Comparison of ENCODE assay signal across 9 cellular contexts in genomic region chr12:6905414-6906040, GRCh38. TPM values are rescaled to one million over a fixed set of nuclear protein-coding genes. Genes with fewer than 3 reads are reported as not detected.
A peak's percentile ranks its signal among the peaks of the same experiment; 100 is the strongest.
DNase-seq lines count a peak whose midpoint lies in the region; ATAC-seq and TF ChIP-seq lines count a peak whose summit lies in the region.
"Had no signal": no experiment of that assay in that cellular context is flagged by ENCODE, and none has a peak within 500 bp of the region (broad histone marks: within the 10 kb centered on the region; RNA-seq: fewer than 3 reads in every experiment).

No MANE protein-coding gene starts in this region.

- H4K8ac ChIP-seq in mesendoderm (ENCODE audit: low read depth, low read length) = no peak overlapping the region

- no peak overlapping the region for H3K18ac ChIP-seq in mesendoderm (ENCODE audit: low read length)

- H3K27me3 ChIP-seq in left ventricle myocardium inferior (ENCODE audit: low read depth) = no peaks in the 10 kb centered on the region
- H3K27me3 ChIP-seq in mammary epithelial cell (ENCODE audit: insufficient read depth, low read length) = no peaks in the 10 kb centered on the region
- H3K27me3 ChIP-seq in mesendoderm (ENCODE audit: insufficient read depth, low read length, poor library complexity) = no peaks in the 10 kb centered on the region
- no peaks in the 10 kb centered on the region for H3K27me3 ChIP-seq in vagina

- H2BK15ac ChIP-seq in mesendoderm (replicated peaks; ENCODE audit: low read depth) = no peak overlapping the region

- no TSS peak for BruUV-seq in mammary epithelial cell (replicated peaks; lab: Mats Ljungman, UMichigan)

- H3K79me2 ChIP-seq in mammary epithelial cell (ENCODE audit: insufficient read depth, low read length) = no peaks in the 10 kb centered on the region
- no peaks in the 10 kb centered on the region for H3K79me2 ChIP-seq in mesendoderm (ENCODE audit: control insufficient read depth, insufficient read depth, low read length)

- H3K9ac ChIP-seq in mammary epithelial cell (ENCODE audit: insufficient read depth, low read length) (peak overlapping the region; percentile 97), mesendoderm (ENCODE audit: low read length) (peak overlapping the region; percentile 69)

- no peak overlapping the region for H2BK120ac ChIP-seq in mesendoderm (ENCODE audit: low read depth, low read length)

- H3K36me3 ChIP-seq in left ventricle myocardium inferior (no peaks in the 10 kb centered on the region), mammary epithelial cell (ENCODE audit: insufficient read depth, low read length) (no peaks in the 10 kb centered on the region), mesendoderm (ENCODE audit: control insufficient read depth, insufficient read depth, low read length) (no peaks in the 10 kb centered on the region), vagina (peaks cover 0 to 5% of the 10 kb centered on the region in 2 donors)

- TF ChIP-seq POLR2A in vagina (IDR thresholded peaks at IDR 0.05) = no peak

- no peak for DNase-seq in left ventricle myocardium inferior
- no peak for DNase-seq in Right ventricle myocardium superior
- DNase-seq in mammary epithelial cell = no peak
- DNase-seq in mesendoderm = no peak
- DNase-seq in vagina (ENCODE audit: extremely low spot score in 2 of 2) = no peak
- no peak for DNase-seq in SKM-1 (lab: John Stamatoyannopoulos, UW; ENCODE audit: unreplicated experiment)
- DNase-seq in putamen (ENCODE audit: low spot score) = no peak
- DNase-seq: activated naive CD8-positive, alpha-beta T cell treated with anti-CD3 and anti-CD28 coated beads, Interleukin-2, amount 50 U/mL, for 24 hours had no signal

- H3K79me1 ChIP-seq in mesendoderm (ENCODE audit: low read length) = no peaks in the 10 kb centered on the region

- peak overlapping the region; percentile 99 for H2AFZ ChIP-seq in mammary epithelial cell (ENCODE audit: low read depth, low read length)

- intact Hi-C loops in left ventricle myocardium inferior (cut with micrococcal nuclease) = no loop called here
- intact Hi-C loops in Right ventricle myocardium superior (cut with DNase I) = no loop called here
- intact Hi-C loops in mammary epithelial cell (cut with micrococcal nuclease) = no loop called here
- intact Hi-C loops in vagina (cut with DNase I) = no loop called here

- dilution Hi-C loops in mammary epithelial cell (cut with HindIII; ENCODE audit: low sequenced_read_pairs) = loop anchor here (5.0 kb wide), 1 partner anchor 97 kb away; no protein-coding TSS in a partner anchor

- no peak overlapping the region for H4K5ac ChIP-seq in mesendoderm (ENCODE audit: low read length)

- H2AK5ac ChIP-seq in mesendoderm (ENCODE audit: low read length) = no peak overlapping the region

- no peak overlapping the region for H3K4ac ChIP-seq in mesendoderm (ENCODE audit: low read depth, low read length)

- H3K27ac ChIP-seq in left ventricle myocardium inferior (replicated peaks) (peak overlapping the region; percentile 77), mammary epithelial cell (ENCODE audit: insufficient read depth, low read depth, low read length) (peak overlapping the region; percentile 91), mesendoderm (ENCODE audit: low read depth, low read length) (no peak overlapping the region), vagina (peak overlapping the region; percentile 76)

- H3K23ac ChIP-seq in mesendoderm (ENCODE audit: low read length) = no peak overlapping the region

- H3K4me3 ChIP-seq in left ventricle myocardium inferior (peak overlapping the region; percentile 74), mammary epithelial cell (replicated peaks in 1 of 3; ENCODE audit: insufficient read depth in 1 of 3, low read depth in 2 of 3, low read length in 3 of 3) (peak overlapping the region; percentile 69 to 78 (median 73)), mesendoderm (ENCODE audit: low read length) (no peak overlapping the region), vagina (peak overlapping the region; percentile 74 to 77)

- ATAC-seq in Right ventricle myocardium superior (ENCODE audit: poor library complexity) (no peak), GM18909 (IDR thresholded peaks at IDR 0.05; ENCODE audit: poor library complexity, unreplicated experiment) (no peak)

- TF ChIP-seq CTCF in left ventricle myocardium inferior (IDR thresholded peaks at IDR 0.05; ENCODE audit: borderline replicate concordance) (no peak), mammary epithelial cell (conservative IDR thresholded peaks at IDR 0.05 in 1 of 2, IDR thresholded peaks at IDR 0.05 in 1 of 2; ENCODE audit: extremely low read depth in 1 of 2, insufficient read depth in 1 of 2, low read depth in 1 of 2, low read length in 2 of 2) (no peak), vagina (IDR thresholded peaks at IDR 0.05) (no peak)

- H3K9me3 ChIP-seq in left ventricle myocardium inferior (replicated peaks) (no peaks in the 10 kb centered on the region), mammary epithelial cell (replicated peaks; ENCODE audit: insufficient read depth, low read length) (no peaks in the 10 kb centered on the region), vagina (no peaks in the 10 kb centered on the region)

- in situ Hi-C loops in mammary epithelial cell (cut with MboI; ENCODE audit: low sequenced_read_pairs in 2 of 2) = no loop called here

- peak overlapping the region; percentile 81 for H3K4me2 ChIP-seq in mammary epithelial cell (ENCODE audit: insufficient read depth, low read depth, low read length)
- H3K4me2 ChIP-seq in mesendoderm (ENCODE audit: low read length) = peak overlapping the region; percentile 61

- H4K20me1 ChIP-seq in mammary epithelial cell (ENCODE audit: insufficient read depth, low read length) = no peaks in the 10 kb centered on the region

- no peak overlapping the region for H2BK5ac ChIP-seq in mesendoderm (ENCODE audit: low read length)

- CTCF ChIA-PET in mammary epithelial cell (lab: Charles Lee; ENCODE audit: low non-redundant PET) = no interaction called here

- H3K56ac ChIP-seq in mesendoderm (ENCODE audit: low read length) = peak overlapping the region; percentile 78

- H3K4me1 ChIP-seq in left ventricle myocardium inferior (peaks cover 14% of the 10 kb centered on the region), mammary epithelial cell (ENCODE audit: insufficient read depth, low read length) (peaks cover 9% of the 10 kb centered on the region), mesendoderm (ENCODE audit: control insufficient read depth, low read depth, low read length) (peaks cover 2% of the 10 kb centered on the region), vagina (peaks cover 16% of the 10 kb centered on the region)

- 61% methylated on average over 3 of the region's 5 CpGs for WGBS in mammary epithelial cell (ENCODE audit: low coverage, missing lambda C conversion rate)
- WGBS in mesendoderm (ENCODE audit: extremely low coverage, insufficient coverage, low lambda C conversion rate) = no CpG with 5 or more reads among the region's 5 CpGs

RNA-seq across cellular contexts. Expression of gene LRRC23, which starts 0.9 kb away (rescaled TPM):
- 11.6 TPM for total RNA-seq in left ventricle myocardium inferior
- 8.2 TPM for total RNA-seq in Right ventricle myocardium superior
- 1 to 10 TPM; 4.3 to 4.7 TPM for total RNA-seq in mammary epithelial cell
- polyA plus RNA-seq in mammary epithelial cell = 4.2 TPM
- polyA minus RNA-seq in mammary epithelial cell = 14.7 TPM
- 1.2 TPM for polyA plus RNA-seq in mesendoderm (2013, experiment 1 of 2)
- 1.3 TPM for polyA plus RNA-seq in mesendoderm (2013, experiment 2 of 2)
- 8.6 TPM for total RNA-seq in vagina

RNA-seq across cellular contexts. Expression of gene ENO2, which starts 8.9 kb away (rescaled TPM):
- total RNA-seq in left ventricle myocardium inferior = 14.8 TPM
- 7.4 TPM for total RNA-seq in Right ventricle myocardium superior
- total RNA-seq in mammary epithelial cell = 1 to 10 TPM; 1.7 to 7.5 TPM
- 8.3 TPM for polyA plus RNA-seq in mammary epithelial cell
- polyA minus RNA-seq in mammary epithelial cell = 62.6 TPM
- 12.1 TPM for polyA plus RNA-seq in mesendoderm (2013, experiment 1 of 2)
- 12.4 TPM for polyA plus RNA-seq in mesendoderm (2013, experiment 2 of 2)
- 20.1 TPM for total RNA-seq in vagina

RNA-seq across cellular contexts. Expression of gene ATN1, which starts 22.2 kb away (rescaled TPM):
- total RNA-seq in left ventricle myocardium inferior = 71.4 TPM
- 69.7 TPM for total RNA-seq in Right ventricle myocardium superior
- 10 to 100 TPM; 12.2 to 73.5 TPM for total RNA-seq in mammary epithelial cell
- 10.4 TPM for polyA plus RNA-seq in mammary epithelial cell
- 56.5 TPM for polyA minus RNA-seq in mammary epithelial cell
- 69.5 TPM for polyA plus RNA-seq in mesendoderm (2013, experiment 1 of 2)
- polyA plus RNA-seq in mesendoderm (2013, experiment 2 of 2) = 69.1 TPM
- total RNA-seq in vagina = 92.1 TPM

RNA-seq across cellular contexts. Expression of gene SPSB2, which starts 32.4 kb away (rescaled TPM):
- total RNA-seq in left ventricle myocardium inferior (3.2 TPM), Right ventricle myocardium superior (3.2 TPM), mammary epithelial cell (1 to 10 TPM; 7.8 to 9.8 TPM), vagina (3.2 TPM)
- 2.9 TPM for polyA plus RNA-seq in mammary epithelial cell
- 2.5 TPM for polyA minus RNA-seq in mammary epithelial cell
- polyA plus RNA-seq in mesendoderm (2013, experiment 1 of 2) = 6.0 TPM
- polyA plus RNA-seq in mesendoderm (2013, experiment 2 of 2) = 5.3 TPM

RNA-seq across cellular contexts. Expression of gene RNU7-1, which starts 38.1 kb away (rescaled TPM):
- total RNA-seq in left ventricle myocardium inferior (not detected), Right ventricle myocardium superior (not detected), mammary epithelial cell (not detected), vagina (not detected)
- polyA plus RNA-seq in mammary epithelial cell = not detected
- polyA minus RNA-seq in mammary epithelial cell = not detected
- polyA plus RNA-seq in mesendoderm (2013, experiment 1 of 2) = not detected
- polyA plus RNA-seq in mesendoderm (2013, experiment 2 of 2) = not detected
